13 cellular contexts compared by ENCODE assay signal in the genomic region with DNA sequence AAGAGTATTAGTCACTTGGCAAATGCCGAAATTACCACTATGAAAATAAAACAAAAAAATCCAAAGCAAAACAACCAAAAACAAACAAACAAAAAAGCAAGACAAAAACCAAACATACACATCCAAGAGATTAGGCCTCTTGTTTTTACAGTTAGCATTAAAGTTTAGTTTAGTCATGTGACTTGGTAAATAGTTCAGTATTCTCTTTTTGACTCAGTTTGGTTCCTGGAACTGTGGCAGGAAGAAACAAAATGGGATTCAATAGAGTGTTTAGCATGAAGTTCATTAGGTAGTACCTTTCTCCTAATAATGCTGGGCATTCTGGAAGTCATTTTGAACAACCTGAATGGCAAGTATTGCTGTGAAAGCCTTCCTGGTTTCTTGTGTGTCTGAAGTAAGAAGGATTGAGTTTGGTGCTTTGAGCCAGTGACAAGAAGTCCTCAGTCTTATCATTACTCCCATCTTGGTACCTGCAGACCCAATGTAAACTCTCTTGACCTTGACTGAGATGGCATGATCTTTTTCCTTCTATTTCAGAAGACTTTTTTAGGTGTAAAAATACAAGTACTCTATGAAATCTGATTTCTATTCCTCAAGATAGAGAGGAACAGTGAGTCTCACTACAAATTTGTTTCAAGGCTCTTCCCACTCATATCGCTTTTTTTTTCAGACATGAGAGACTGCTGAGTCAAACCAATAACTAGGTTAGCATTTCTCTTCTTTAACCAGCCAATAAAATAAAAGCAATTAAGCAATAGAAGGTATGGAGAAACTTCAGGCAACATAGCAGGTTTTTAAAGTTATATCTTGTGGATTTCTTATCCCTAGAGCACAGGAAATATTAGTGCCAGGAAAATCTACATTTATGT.
"Had no signal": no experiment of that assay in that cellular context is flagged by ENCODE, and none has a peak within 500 bp of the region (broad histone marks: within the 10 kb centered on the region; RNA-seq: fewer than 3 reads in every experiment).

No MANE protein-coding gene starts in this region.

- H3K27ac Mint-ChIP-seq: activated naive CD4-positive, alpha-beta T cell treated with anti-CD3 and anti-CD28 coated beads for 36 hours had no signal

- H3K9me3 Mint-ChIP-seq: activated naive CD4-positive, alpha-beta T cell treated with anti-CD3 and anti-CD28 coated beads for 36 hours had no signal

- H3K9me3 ChIP-seq: gastrocnemius medialis, tibial artery, uterus had no signal

- H3K9ac ChIP-seq: parathyroid adenoma had no signal

- ATAC-seq: gastrocnemius medialis had no signal

- H3K36me3 ChIP-seq: gastrocnemius medialis, tibial artery, uterus had no signal

- H3K4me3 Mint-ChIP-seq: activated naive CD4-positive, alpha-beta T cell treated with anti-CD3 and anti-CD28 coated beads for 36 hours had no signal

- H3K4me3 ChIP-seq: coronary artery, gastrocnemius medialis, tibial artery, uterus had no signal

- DNase-seq: activated CD4-positive, CD25-positive, alpha-beta regulatory T cell; activated CD8-positive, alpha-beta memory T cell treated with anti-CD3 and anti-CD28 coated beads for 24 hours; activated naive CD4-positive, alpha-beta T cell treated with anti-CD3 and anti-CD28 coated beads for 36 hours; central memory CD4-positive, alpha-beta T cell; effector CD4-positive, alpha-beta T cell; gastrocnemius medialis; kidney glomerular epithelial cell; retina; stimulated activated CD4-positive, alpha-beta T cell treated with anti-CD3 and anti-CD28 coated beads, Interleukin-4, amount 100 ng/mL, for 24 hours; tibial artery; uterus had no signal

- H3K27me3 ChIP-seq: gastrocnemius medialis, tibial artery, uterus had no signal

- H3K79me2 ChIP-seq: parathyroid adenoma had no signal

- H3K27ac ChIP-seq: coronary artery, gastrocnemius medialis, parathyroid adenoma, tibial artery, uterus had no signal

- H3K4me1 ChIP-seq: gastrocnemius medialis, parathyroid adenoma, tibial artery, uterus had no signal
